ENCODE assay signal across 17 cellular contexts in the genomic region with DNA sequence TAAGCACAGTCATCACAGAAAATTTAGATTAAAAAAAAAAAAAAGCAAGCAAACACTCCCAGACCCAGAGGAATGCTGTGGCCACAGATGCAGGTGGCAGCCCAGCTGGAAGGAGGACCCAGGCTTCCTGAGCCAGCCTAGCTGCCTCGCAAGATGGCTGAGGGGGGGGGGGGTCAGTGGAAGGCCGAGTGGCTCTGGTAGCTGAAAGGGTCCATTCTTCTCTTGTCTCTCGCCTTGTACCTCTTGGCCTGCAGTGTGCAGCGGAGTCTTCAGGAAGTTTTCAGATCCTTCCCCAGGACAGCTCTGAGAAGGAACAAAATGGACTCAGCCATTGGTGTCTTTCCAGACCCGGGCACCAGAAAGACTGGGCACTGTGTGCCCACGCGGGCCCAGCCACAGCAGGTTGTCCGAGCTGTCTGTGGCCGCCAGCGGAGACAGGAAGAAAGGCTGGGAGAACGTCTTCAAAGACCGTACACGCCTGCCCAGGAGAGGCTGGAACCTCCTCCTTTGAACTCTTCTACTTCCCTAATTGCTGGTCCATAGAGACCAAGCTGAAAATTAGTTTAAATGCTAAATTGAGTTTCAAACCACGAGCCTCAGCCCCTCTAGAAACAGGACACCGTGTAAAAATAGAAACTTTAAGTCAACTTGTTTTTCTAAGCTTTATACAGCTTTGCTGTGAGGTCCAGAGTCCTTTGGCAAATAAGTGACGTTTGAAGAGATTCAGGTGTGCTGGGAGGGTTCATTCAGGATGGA. TPM values are rescaled to one million over a fixed set of nuclear protein-coding genes. Genes with fewer than 3 reads are reported as not detected.
A peak's percentile ranks its signal among the peaks of the same experiment; 100 is the strongest.
DNase-seq lines count a peak whose midpoint lies in the region; ATAC-seq and TF ChIP-seq lines count a peak whose summit lies in the region.
"Had no signal": no experiment of that assay in that cellular context is flagged by ENCODE, and none has a peak within 500 bp of the region (broad histone marks: within the 10 kb centered on the region; RNA-seq: fewer than 3 reads in every experiment).

No MANE protein-coding gene starts in this region.

- no TSS peak for BruUV-seq in IMR-90 (replicated peaks; lab: Mats Ljungman, UMichigan)

- TF ChIP-seq POLR2A in IMR-90 (IDR thresholded peaks at IDR 0.05; ENCODE audit: low read depth, low read length) (no peak), suprapubic skin (IDR thresholded peaks at IDR 0.05) (no peak)

- POLR2A ChIA-PET in IMR-90 (lab: Charles Lee; ENCODE audit: unreplicated experiment), result no interaction called here

- H3K27ac ChIP-seq in IMR-90 (ENCODE audit: insufficient read depth, low read length) (no peak overlapping the region), suprapubic skin (peak overlapping the region; percentile 47)
- H3K27ac ChIP-seq: ascending aorta had no signal

- H3K36me3 ChIP-seq in IMR-90 (ENCODE audit: control insufficient read depth, insufficient read depth, low read length) (no peaks in the 10 kb centered on the region), suprapubic skin (peaks cover 29% of the 10 kb centered on the region)

- no peak overlapping the region for H3K9ac ChIP-seq in IMR-90 (ENCODE audit: low read depth, low read length)

- no peak overlapping the region for H2BK5ac ChIP-seq in IMR-90 (ENCODE audit: low read depth, low read length, poor library complexity, severe bottlenecking)

- H3K9me3 ChIP-seq in IMR-90 (ENCODE audit: control insufficient read depth, insufficient read depth, low read length), result no peaks in the 10 kb centered on the region
- H3K9me3 ChIP-seq in suprapubic skin, result no peaks in the 10 kb centered on the region
- H3K9me3 ChIP-seq: ascending aorta had no signal

- H4K5ac ChIP-seq in IMR-90 (ENCODE audit: low read depth, low read length), result no peak overlapping the region

- no peak overlapping the region for H2AK5ac ChIP-seq in IMR-90 (ENCODE audit: low read depth, low read length)

- no peak overlapping the region for H2BK120ac ChIP-seq in IMR-90 (ENCODE audit: low read depth, low read length)

- no peaks in the 10 kb centered on the region for H3K9me1 ChIP-seq in IMR-90 (ENCODE audit: insufficient read depth, low read length)

- H4K20me1 ChIP-seq in IMR-90 (ENCODE audit: insufficient read depth, low read length), result no peaks in the 10 kb centered on the region

- H4K91ac ChIP-seq in IMR-90 (ENCODE audit: insufficient read depth, low read depth, low read length), result no peak overlapping the region

- no peak overlapping the region for H3K4ac ChIP-seq in IMR-90 (ENCODE audit: low read depth, low read length)

- WGBS in IMR-90 (ENCODE audit: extremely low coverage in 2 of 2, insufficient read length in 1 of 2), 2 experiments, result 87% methylated on average over 4 of the region's 16 CpGs; no CpG with 5 or more reads in 1 of the 2 experiments
- 33% methylated on average over 16 of the region's 16 CpGs for WGBS in suprapubic skin

- no peak overlapping the region for H2AK9ac ChIP-seq in IMR-90 (replicated peaks; ENCODE audit: low read depth, low read length, poor library complexity)

- H3K27me3 ChIP-seq in IMR-90 (ENCODE audit: control insufficient read depth, insufficient read depth, low read length) (peaks cover 29% of the 10 kb centered on the region), suprapubic skin (no peaks in the 10 kb centered on the region)
- H3K27me3 ChIP-seq: ascending aorta had no signal

- no peak overlapping the region for H3K4me2 ChIP-seq in IMR-90 (ENCODE audit: low read depth, low read length)

- dilution Hi-C loops in IMR-90 (cut with HindIII; ENCODE audit: low sequenced_read_pairs, unreplicated experiment), result no loop called here

- DNase-seq in IMR-90 (no peak), anterior cingulate cortex (lab: John Stamatoyannopoulos, UW) (peak in 48 of 58 donors; percentile 20 to 92 (median 64)), medulla oblongata (ENCODE audit: extremely low spot score) (peak; percentile 70), suprapubic skin (ENCODE audit: low spot score in 2 of 2) (no peak), HuH-7 (ENCODE audit: low spot score) (no peak), mucosa of gallbladder (ENCODE audit: low spot score) (no peak)
- DNase-seq: activated CD4-positive, CD25-positive, alpha-beta regulatory T cell; activated CD8-positive, alpha-beta memory T cell treated with anti-CD3 and anti-CD28 coated beads, Interleukin-2, amount 10 ng/mL, durations not matched to agents 7 days and 5 days; activated effector memory CD4-positive, alpha-beta T cell treated with anti-CD3 and anti-CD28 coated beads, Interleukin-2, amount 50 U/mL, for 16 hours; dermis blood vessel endothelial cell; NCI-H526 treated with DMSO at 0.1 percent for 48 hours; stimulated activated CD4-positive, alpha-beta T cell treated with anti-CD3 and anti-CD28 coated beads, Interleukin-12 subunit alpha, Interleukin-12 subunit beta, amount 100 ng/mL, for 4 hours; T-helper 1 cell had no signal

- H3K79me1 ChIP-seq in IMR-90 (ENCODE audit: low read depth in 1 of 2, low read length in 2 of 2), result no peaks in the 10 kb centered on the region

- H3K4me1 ChIP-seq in IMR-90 (ENCODE audit: control insufficient read depth, insufficient read depth, low read length), result peaks cover 4% of the 10 kb centered on the region; the same call in 1 of the 2 replicates
- H3K4me1 ChIP-seq in suprapubic skin, result peaks cover 41% of the 10 kb centered on the region

- in situ Hi-C loops in IMR-90 (cut with MboI; ENCODE audit: low sequenced_read_pairs), result no loop called here

- H2AFZ ChIP-seq in IMR-90 (replicated peaks; ENCODE audit: low read length, poor library complexity), result no peak overlapping the region

- H2BK20ac ChIP-seq in IMR-90 (ENCODE audit: low read depth, low read length), result no peak overlapping the region

- H2BK15ac ChIP-seq in IMR-90 (ENCODE audit: low read depth, low read length), result no peak overlapping the region

- no peak overlapping the region for H3K18ac ChIP-seq in IMR-90 (ENCODE audit: low read depth, low read length)

- no peak overlapping the region for H3K56ac ChIP-seq in IMR-90 (ENCODE audit: extremely low read depth, insufficient read depth, low read length)

- H3K23ac ChIP-seq in IMR-90 (ENCODE audit: low read depth, low read length), result 0 out of 2 replicates have a peak overlapping the region, but pooled peaks have one; percentile 5

- no peak for TF ChIP-seq RAD21 in IMR-90 (IDR thresholded peaks at IDR 0.05; ENCODE audit: low read length)

- H4K8ac ChIP-seq in IMR-90 (ENCODE audit: low read depth in 2 of 2, low read length in 2 of 2), result no peak overlapping the region

- no peak for TF ChIP-seq CTCF in IMR-90 (conservative IDR thresholded peaks at IDR 0.05; ENCODE audit: low read depth, low read length)
- TF ChIP-seq CTCF in suprapubic skin (IDR thresholded peaks at IDR 0.05), result no peak

- no peak overlapping the region for H3K4me3 ChIP-seq in IMR-90 (ENCODE audit: insufficient read depth, low read depth, low read length)
- no peak overlapping the region for H3K4me3 ChIP-seq in suprapubic skin

- ATAC-seq in IMR-90 (ENCODE audit: low read depth) (no peak), GM19351 (IDR thresholded peaks at IDR 0.05; ENCODE audit: unreplicated experiment) (no peak), GM19455 (IDR thresholded peaks at IDR 0.05; ENCODE audit: unreplicated experiment) (no peak)
- ATAC-seq: activated CD8-positive, alpha-beta memory T cell treated with anti-CD3 and anti-CD28 coated beads, Interleukin-2, amount 10 ng/mL, durations not matched to agents 7 days and 5 days had no signal

- no peak overlapping the region for H3K14ac ChIP-seq in IMR-90 (replicated peaks; ENCODE audit: low read depth, low read length)

- TF ChIP-seq EP300 in suprapubic skin (IDR thresholded peaks at IDR 0.05), result no peak

- CTCF ChIA-PET in IMR-90 (lab: Yijun Ruan, JAX), result interaction anchor here (0.8 kb wide), 1 partner anchor 11 kb away, joined by 3 read pairs; no protein-coding TSS in a partner anchor

- intact Hi-C loops in IMR-90 (cut with micrococcal nuclease), result no loop called here

TF ChIP-seq in IMR-90, 13 proteins besides CTCF, POLR2A, EP300 and RAD21:
- TF ChIP-seq MAZ (IDR thresholded peaks at IDR 0.05; ENCODE audit: borderline replicate concordance, low read depth, low read length), result no peak
- no peak for TF ChIP-seq RCOR1 (IDR thresholded peaks at IDR 0.05; ENCODE audit: insufficient replicate concordance, low read length)
- no peak for TF ChIP-seq NFE2L2 (IDR thresholded peaks at IDR 0.05; ENCODE audit: low read depth, low read length)
- TF ChIP-seq, protein P1, sequence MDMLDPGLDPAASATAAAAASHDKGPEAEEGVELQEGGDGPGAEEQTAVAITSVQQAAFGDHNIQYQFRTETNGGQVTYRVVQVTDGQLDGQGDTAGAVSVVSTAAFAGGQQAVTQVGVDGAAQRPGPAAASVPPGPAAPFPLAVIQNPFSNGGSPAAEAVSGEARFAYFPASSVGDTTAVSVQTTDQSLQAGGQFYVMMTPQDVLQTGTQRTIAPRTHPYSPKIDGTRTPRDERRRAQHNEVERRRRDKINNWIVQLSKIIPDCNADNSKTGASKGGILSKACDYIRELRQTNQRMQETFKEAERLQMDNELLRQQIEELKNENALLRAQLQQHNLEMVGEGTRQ (IDR thresholded peaks at IDR 0.05; ENCODE audit: low read depth, low read length), result no peak
- no peak for TF ChIP-seq MAFK (IDR thresholded peaks at IDR 0.05; ENCODE audit: low read depth, low read length)
- no peak for TF ChIP-seq RFX5 (IDR thresholded peaks at IDR 0.05; ENCODE audit: low read depth, low read length)

RNA-seq across cellular contexts. Expression of a gene that starts 21.4 kb away (rescaled TPM):
- 0.83 and 1.1 TPM in 2 replicates for total RNA-seq in IMR-90 (2012; rRNA removed)
- polyA plus RNA-seq in IMR-90 (2012; rRNA removed), result 1.9 and 2.2 TPM in 2 replicates
- polyA plus RNA-seq in IMR-90 (2012; cell fraction: cytosol; rRNA removed), result 1.2 and 3.0 TPM in 2 replicates
- 1.3 and 2.1 TPM in 2 replicates for polyA plus RNA-seq in IMR-90 (2012; cell fraction: nucleus; rRNA removed; ENCODE audit: low replicate concordance)
- 100 to 1,000 TPM; 110 to 308 (median 140) TPM for total RNA-seq in suprapubic skin
- total RNA-seq in mucosa of gallbladder, result 170 TPM
- total RNA-seq: activated CD8-positive, alpha-beta memory T cell treated with anti-CD3 and anti-CD28 coated beads, Interleukin-2, amount 10 ng/mL, durations not matched to agents 7 days and 5 days; HT1080 had no signal

RNA-seq across cellular contexts. Expression of a gene that starts 50.0 kb away (rescaled TPM):
- total RNA-seq in IMR-90 (2012; rRNA removed), result 32.8 and 39.2 TPM in 2 replicates
- 9.8 and 13.0 TPM in 2 replicates for polyA plus RNA-seq in IMR-90 (2012; rRNA removed)
- 1.6 and 3.1 TPM in 2 replicates for polyA plus RNA-seq in IMR-90 (2012; cell fraction: cytosol; rRNA removed)
- polyA plus RNA-seq in IMR-90 (2012; cell fraction: nucleus; rRNA removed; ENCODE audit: low replicate concordance), result 3.5 and 30.6 TPM in 2 replicates
- total RNA-seq in suprapubic skin, result 10 to 100 TPM; 28.8 to 40.1 (median 37.5) TPM
- 44.6 TPM for total RNA-seq in mucosa of gallbladder

Comparison
In these comparisons a context has a peak if more than half of its experiments do, and no peak if none do; other contexts are left out.
1. DNase-seq: peak in anterior cingulate cortex (48 of 58) and medulla oblongata (single experiment); none in IMR-90 (single experiment), suprapubic skin (0 of 2), HuH-7 (single experiment) and mucosa of gallbladder (single experiment).
2. RNA of a gene that starts 21.4 kb away (total RNA-seq): 170 TPM in mucosa of gallbladder (single experiment) and 110 to 308 TPM in suprapubic skin; 0.83 to 1.1 TPM in IMR-90; every median in the first group is over 10 times any median in the second.